Comparison of ENCODE assay signal across 17 cellular contexts in the genomic region with DNA sequence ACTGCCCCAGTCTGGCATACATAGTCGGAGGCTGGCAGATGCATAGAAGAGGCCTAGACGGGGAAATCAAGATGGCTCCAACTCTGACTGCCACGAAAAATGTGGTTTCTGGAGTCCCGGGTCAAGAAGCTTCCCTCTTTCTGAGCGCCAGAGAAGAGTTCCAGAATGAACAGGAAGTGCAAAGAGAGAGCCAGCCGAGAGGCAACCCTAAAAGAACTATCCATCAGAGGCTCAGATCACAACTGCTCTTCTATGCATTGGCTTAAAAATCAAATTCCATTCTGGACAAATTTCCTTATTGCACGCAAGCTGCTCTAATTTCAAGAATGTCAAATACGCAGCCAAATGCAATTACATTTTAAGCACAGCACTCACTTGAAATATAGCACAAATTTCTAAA. TPM values are rescaled to one million over a fixed set of nuclear protein-coding genes. Genes with fewer than 3 reads are reported as not detected.
A peak's percentile ranks its signal among the peaks of the same experiment; 100 is the strongest.
DNase-seq lines count a peak whose midpoint lies in the region; ATAC-seq and TF ChIP-seq lines count a peak whose summit lies in the region.
"Had no signal": no experiment of that assay in that cellular context is flagged by ENCODE, and none has a peak within 500 bp of the region (broad histone marks: within the 10 kb centered on the region; RNA-seq: fewer than 3 reads in every experiment).

No MANE protein-coding gene starts in this region.

- H3K4me1 ChIP-seq in adrenal gland (replicated peaks in 1 of 2), result no peaks in the 10 kb centered on the region

- no peaks in the 10 kb centered on the region for H3K36me3 ChIP-seq in adrenal gland (replicated peaks in 1 of 2)

- intact Hi-C loops in adrenal gland (cut with DNase I), result no loop called here

- no peak for TF ChIP-seq POLR2A in adrenal gland (IDR thresholded peaks at IDR 0.05)

- DNase-seq in AG04450 (ENCODE audit: low read depth, low spot score), result no peak
- peak; percentile 36 for DNase-seq in AG20443 (ENCODE audit: low spot score)
- DNase-seq in fibroblast of peridontal ligament (ENCODE audit: extremely low read depth), result peak; percentile 48
- no peak for DNase-seq in NCI-H2029 treated with DMSO at 0.1 percent for 48 hours (lab: John Stamatoyannopoulos, UW)
- no peak for DNase-seq in adrenal gland
- DNase-seq in NCI-H526 treated with DMSO at 0.1 percent for 48 hours (lab: John Stamatoyannopoulos, UW), result no peak
- DNase-seq: CD8-positive, alpha-beta T cell; MM.1S; NCI-H1105; NCI-H1694; NCI-H226 had no signal

- H3K27ac ChIP-seq in AG04450 (ENCODE audit: low read depth, low read length), result peak overlapping the region; percentile 47
- no peak overlapping the region for H3K27ac ChIP-seq in adrenal gland

- ATAC-seq in SK-N-SH treated with all-trans-retinoic acid at 6 μM for 48 hours (peak; percentile 32; the same call in 2 of the 3 replicates), GM21528 (IDR thresholded peaks at IDR 0.05; ENCODE audit: low FRiP score, unreplicated experiment) (no peak)
- ATAC-seq: CD8-positive, alpha-beta T cell; HepG2 had no signal

- POLR2A ChIA-PET in AG04450 (lab: Yijun Ruan, JAX), result interaction anchor here (1.4 kb wide), 1 partner anchor 46 kb away, joined by 3 read pairs; no protein-coding TSS in a partner anchor

- WGBS in adrenal gland, 4 donors, result 56 to 72% (median 68%) methylated on average over 8 of the region's 8 CpGs

- H3K9me3 ChIP-seq in AG04450 (ENCODE audit: control insufficient read depth, insufficient read depth, low read length), result no peaks in the 10 kb centered on the region
- H3K9me3 ChIP-seq in adrenal gland (replicated peaks in 1 of 3), result no peaks in the 10 kb centered on the region

- H3K4me3 ChIP-seq in AG04450 (ENCODE audit: low read depth, low read length) (no peak overlapping the region), adrenal gland (no peak overlapping the region)

- CTCF ChIA-PET in AG04450 (lab: Charles Lee), result interaction anchor here (1.0 to 3.8 kb wide), 4 partner anchors 9 to 58 kb away, joined by 3 to 14 read pairs (median 10); a partner anchor contains a TSS

- TF ChIP-seq CTCF in AG04450 (IDR thresholded peaks at IDR 0.05; ENCODE audit: low read depth, low read length) (no peak), adrenal gland (IDR thresholded peaks at IDR 0.05) (no peak)

- H3K27me3 ChIP-seq in AG04450 (ENCODE audit: control insufficient read depth, insufficient read depth, low read length) (no peaks in the 10 kb centered on the region), adrenal gland (peaks cover 4% of the 10 kb centered on the region)

TF ChIP-seq in SK-N-SH treated with all-trans-retinoic acid at 6 μM for 48 hours, 23 proteins besides CTCF, POLR2A, EP300 and RAD21:
- TF ChIP-seq ZNF70 (CRISPR knock-in tag; IDR thresholded peaks at IDR 0.05), result no peak
- no peak for TF ChIP-seq ZFP30 (CRISPR knock-in tag; IDR thresholded peaks at IDR 0.05)
- no peak for TF ChIP-seq GLIS3 (CRISPR knock-in tag; IDR thresholded peaks at IDR 0.05)
- TF ChIP-seq TOX (CRISPR knock-in tag; IDR thresholded peaks at IDR 0.05; ENCODE audit: borderline replicate concordance), result no peak
- no peak for TF ChIP-seq PPARA (CRISPR knock-in tag; IDR thresholded peaks at IDR 0.05; ENCODE audit: borderline replicate concordance)
- TF ChIP-seq ZNF8 (CRISPR knock-in tag; IDR thresholded peaks at IDR 0.05), result no peak
- TF ChIP-seq ZNF565 (CRISPR knock-in tag; conservative IDR thresholded peaks at IDR 0.05; ENCODE audit: low read depth), result no peak
- TF ChIP-seq, protein P1, sequence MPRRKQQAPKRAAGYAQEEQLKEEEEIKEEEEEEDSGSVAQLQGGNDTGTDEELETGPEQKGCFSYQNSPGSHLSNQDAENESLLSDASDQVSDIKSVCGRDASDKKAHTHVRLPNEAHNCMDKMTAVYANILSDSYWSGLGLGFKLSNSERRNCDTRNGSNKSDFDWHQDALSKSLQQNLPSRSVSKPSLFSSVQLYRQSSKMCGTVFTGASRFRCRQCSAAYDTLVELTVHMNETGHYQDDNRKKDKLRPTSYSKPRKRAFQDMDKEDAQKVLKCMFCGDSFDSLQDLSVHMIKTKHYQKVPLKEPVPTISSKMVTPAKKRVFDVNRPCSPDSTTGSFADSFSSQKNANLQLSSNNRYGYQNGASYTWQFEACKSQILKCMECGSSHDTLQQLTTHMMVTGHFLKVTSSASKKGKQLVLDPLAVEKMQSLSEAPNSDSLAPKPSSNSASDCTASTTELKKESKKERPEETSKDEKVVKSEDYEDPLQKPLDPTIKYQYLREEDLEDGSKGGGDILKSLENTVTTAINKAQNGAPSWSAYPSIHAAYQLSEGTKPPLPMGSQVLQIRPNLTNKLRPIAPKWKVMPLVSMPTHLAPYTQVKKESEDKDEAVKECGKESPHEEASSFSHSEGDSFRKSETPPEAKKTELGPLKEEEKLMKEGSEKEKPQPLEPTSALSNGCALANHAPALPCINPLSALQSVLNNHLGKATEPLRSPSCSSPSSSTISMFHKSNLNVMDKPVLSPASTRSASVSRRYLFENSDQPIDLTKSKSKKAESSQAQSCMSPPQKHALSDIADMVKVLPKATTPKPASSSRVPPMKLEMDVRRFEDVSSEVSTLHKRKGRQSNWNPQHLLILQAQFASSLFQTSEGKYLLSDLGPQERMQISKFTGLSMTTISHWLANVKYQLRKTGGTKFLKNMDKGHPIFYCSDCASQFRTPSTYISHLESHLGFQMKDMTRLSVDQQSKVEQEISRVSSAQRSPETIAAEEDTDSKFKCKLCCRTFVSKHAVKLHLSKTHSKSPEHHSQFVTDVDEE (CRISPR knock-in tag; IDR thresholded peaks at IDR 0.05), result no peak
- no peak for TF ChIP-seq SNAI2 (CRISPR knock-in tag; IDR thresholded peaks at IDR 0.05)
- TF ChIP-seq ISL1 (CRISPR knock-in tag; IDR thresholded peaks at IDR 0.05), result no peak
- TF ChIP-seq BACH2 (CRISPR knock-in tag; IDR thresholded peaks at IDR 0.05; ENCODE audit: borderline replicate concordance), result no peak
- TF ChIP-seq ARNTL (CRISPR knock-in tag; IDR thresholded peaks at IDR 0.05; ENCODE audit: borderline replicate concordance, low read depth), result no peak
- TF ChIP-seq, protein P2, sequence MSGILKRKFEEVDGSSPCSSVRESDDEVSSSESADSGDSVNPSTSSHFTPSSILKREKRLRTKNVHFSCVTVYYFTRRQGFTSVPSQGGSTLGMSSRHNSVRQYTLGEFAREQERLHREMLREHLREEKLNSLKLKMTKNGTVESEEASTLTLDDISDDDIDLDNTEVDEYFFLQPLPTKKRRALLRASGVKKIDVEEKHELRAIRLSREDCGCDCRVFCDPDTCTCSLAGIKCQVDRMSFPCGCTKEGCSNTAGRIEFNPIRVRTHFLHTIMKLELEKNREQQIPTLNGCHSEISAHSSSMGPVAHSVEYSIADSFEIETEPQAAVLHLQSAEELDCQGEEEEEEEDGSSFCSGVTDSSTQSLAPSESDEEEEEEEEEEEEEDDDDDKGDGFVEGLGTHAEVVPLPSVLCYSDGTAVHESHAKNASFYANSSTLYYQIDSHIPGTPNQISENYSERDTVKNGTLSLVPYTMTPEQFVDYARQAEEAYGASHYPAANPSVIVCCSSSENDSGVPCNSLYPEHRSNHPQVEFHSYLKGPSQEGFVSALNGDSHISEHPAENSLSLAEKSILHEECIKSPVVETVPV (CRISPR knock-in tag; IDR thresholded peaks at IDR 0.05), result no peak
- TF ChIP-seq, protein P3, sequence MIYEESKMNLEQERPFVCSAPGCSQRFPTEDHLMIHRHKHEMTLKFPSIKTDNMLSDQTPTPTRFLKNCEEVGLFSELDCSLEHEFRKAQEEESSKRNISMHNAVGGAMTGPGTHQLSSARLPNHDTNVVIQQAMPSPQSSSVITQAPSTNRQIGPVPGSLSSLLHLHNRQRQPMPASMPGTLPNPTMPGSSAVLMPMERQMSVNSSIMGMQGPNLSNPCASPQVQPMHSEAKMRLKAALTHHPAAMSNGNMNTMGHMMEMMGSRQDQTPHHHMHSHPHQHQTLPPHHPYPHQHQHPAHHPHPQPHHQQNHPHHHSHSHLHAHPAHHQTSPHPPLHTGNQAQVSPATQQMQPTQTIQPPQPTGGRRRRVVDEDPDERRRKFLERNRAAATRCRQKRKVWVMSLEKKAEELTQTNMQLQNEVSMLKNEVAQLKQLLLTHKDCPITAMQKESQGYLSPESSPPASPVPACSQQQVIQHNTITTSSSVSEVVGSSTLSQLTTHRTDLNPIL (CRISPR knock-in tag; IDR thresholded peaks at IDR 0.05; ENCODE audit: low read depth), result no peak
- no peak for TF ChIP-seq OSR1 (CRISPR knock-in tag; IDR thresholded peaks at IDR 0.05)
- TF ChIP-seq, protein P4, sequence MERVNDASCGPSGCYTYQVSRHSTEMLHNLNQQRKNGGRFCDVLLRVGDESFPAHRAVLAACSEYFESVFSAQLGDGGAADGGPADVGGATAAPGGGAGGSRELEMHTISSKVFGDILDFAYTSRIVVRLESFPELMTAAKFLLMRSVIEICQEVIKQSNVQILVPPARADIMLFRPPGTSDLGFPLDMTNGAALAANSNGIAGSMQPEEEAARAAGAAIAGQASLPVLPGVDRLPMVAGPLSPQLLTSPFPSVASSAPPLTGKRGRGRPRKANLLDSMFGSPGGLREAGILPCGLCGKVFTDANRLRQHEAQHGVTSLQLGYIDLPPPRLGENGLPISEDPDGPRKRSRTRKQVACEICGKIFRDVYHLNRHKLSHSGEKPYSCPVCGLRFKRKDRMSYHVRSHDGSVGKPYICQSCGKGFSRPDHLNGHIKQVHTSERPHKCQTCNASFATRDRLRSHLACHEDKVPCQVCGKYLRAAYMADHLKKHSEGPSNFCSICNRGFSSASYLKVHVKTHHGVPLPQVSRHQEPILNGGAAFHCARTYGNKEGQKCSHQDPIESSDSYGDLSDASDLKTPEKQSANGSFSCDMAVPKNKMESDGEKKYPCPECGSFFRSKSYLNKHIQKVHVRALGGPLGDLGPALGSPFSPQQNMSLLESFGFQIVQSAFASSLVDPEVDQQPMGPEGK (CRISPR knock-in tag; IDR thresholded peaks at IDR 0.05; ENCODE audit: borderline replicate concordance), result no peak
- TF ChIP-seq ZC3H10 (CRISPR knock-in tag; IDR thresholded peaks at IDR 0.05), result no peak
- no peak for TF ChIP-seq ZFP3 (CRISPR knock-in tag; IDR thresholded peaks at IDR 0.05)

RNA-seq across cellular contexts. Expression of a gene that starts 26.0 kb away (rescaled TPM):
- polyA plus RNA-seq in AG04450 (2011; rRNA removed), result not detected in 2 replicates
- not detected in 2 replicates for polyA minus RNA-seq in AG04450 (2011; rRNA and poly(A)+ RNA removed)
- not detected for total RNA-seq in adrenal gland
- not detected for polyA plus RNA-seq in adrenal gland
- total RNA-seq: CD8-positive, alpha-beta T cell; HepG2; RPMI7951 had no signal
- polyA plus RNA-seq: BJ, HepG2 had no signal

RNA-seq across cellular contexts. Expression of a gene that starts 38.5 kb away (rescaled TPM):
- polyA plus RNA-seq in AG04450 (2011; rRNA removed), result not detected in 2 replicates
- not detected in 2 replicates for polyA minus RNA-seq in AG04450 (2011; rRNA and poly(A)+ RNA removed)
- total RNA-seq in adrenal gland, result not detected
- polyA plus RNA-seq in adrenal gland, result not detected
- total RNA-seq: CD8-positive, alpha-beta T cell; H1; HepG2; RPMI7951 had no signal
- polyA plus RNA-seq: BJ, H1, HepG2 had no signal

RNA-seq across cellular contexts. Expression of a gene that starts 45.0 kb away (rescaled TPM):
- polyA plus RNA-seq in AG04450 (2011; rRNA removed) (96.1 and 118 TPM in 2 replicates), adrenal gland (10 to 100 TPM; 41.5 to 47.3 (median 44.6) TPM)
- polyA minus RNA-seq in AG04450 (2011; rRNA and poly(A)+ RNA removed), result 46.3 and 50.9 TPM in 2 replicates
- total RNA-seq in adrenal gland, result 10 to 100 TPM; 28.1 to 82.3 (median 67.3) TPM

Comparison
In these comparisons a context has a peak if more than half of its experiments do, and no peak if none do; other contexts are left out.
1. DNase-seq: peak in AG20443 (single experiment) and fibroblast of peridontal ligament (single experiment); none in AG04450 (single experiment), NCI-H2029 treated with DMSO at 0.1 percent for 48 hours (single experiment), adrenal gland (0 of 7) and NCI-H526 treated with DMSO at 0.1 percent for 48 hours (single experiment).